ENCODE assay signal across 19 cellular contexts in the genomic region with DNA sequence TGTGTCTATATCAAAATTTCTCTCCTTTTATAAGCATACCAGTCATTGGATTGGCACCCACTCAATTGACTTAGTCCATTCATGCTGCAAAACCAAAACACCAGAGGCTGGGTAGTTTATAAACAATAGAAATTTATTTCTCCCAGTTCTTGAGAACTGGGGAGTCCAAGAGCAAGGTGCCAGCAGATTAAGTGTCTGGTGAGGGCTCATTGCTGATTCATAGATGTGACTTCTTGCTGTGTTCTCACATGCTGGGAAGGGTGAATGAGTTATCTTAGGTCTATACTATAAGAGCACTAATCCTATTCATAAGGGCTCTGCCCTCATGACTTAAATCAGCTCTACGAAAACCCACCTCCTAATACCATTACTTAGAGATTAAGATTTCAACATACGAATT.
"Had no signal": no experiment of that assay in that cellular context is flagged by ENCODE, and none has a peak within 500 bp of the region (broad histone marks: within the 10 kb centered on the region; RNA-seq: fewer than 3 reads in every experiment).

No MANE protein-coding gene starts in this region.

- H3K4me3 ChIP-seq: colonic mucosa, gastroesophageal sphincter, right atrium auricular region, thyroid gland, upper lobe of left lung, uterus had no signal

- H3K27ac ChIP-seq: colonic mucosa, gastroesophageal sphincter, neutrophil, right atrium auricular region, thyroid gland, upper lobe of left lung, uterus had no signal

- H3K36me3 ChIP-seq: colonic mucosa, gastroesophageal sphincter, neutrophil, right atrium auricular region, thyroid gland, upper lobe of left lung, uterus had no signal

- H3K9me3 ChIP-seq: colonic mucosa, gastroesophageal sphincter, neutrophil, right atrium auricular region, thyroid gland, upper lobe of left lung, uterus had no signal

- DNase-seq: colonic mucosa; dermis blood vessel endothelial cell; glutamatergic neuron; islet precursor cell; mammary epithelial cell; naive thymus-derived CD4-positive, alpha-beta T cell; nephron progenitor cell; posterior cingulate gyrus; small intestine; stimulated activated CD4-positive, alpha-beta T cell treated with anti-CD3 and anti-CD28 coated beads, Interleukin-12 subunit alpha, Interleukin-12 subunit beta, amount 100 ng/mL, for 4 hours; stimulated activated CD4-positive, alpha-beta T cell treated with anti-CD3 and anti-CD28 coated beads, Interleukin-2, amount 100 ng/mL, for 48 hours; stimulated activated naive CD4-positive, alpha-beta T cell treated with Interleukin-2 at 50 U/mL for 16 hours; thyroid gland; upper lobe of left lung; uterus had no signal

- H3K4me1 ChIP-seq: colonic mucosa, gastroesophageal sphincter, right atrium auricular region, thyroid gland, upper lobe of left lung, uterus had no signal

- H3K27ac Mint-ChIP-seq: naive thymus-derived CD4-positive, alpha-beta T cell; nephron progenitor cell had no signal

- ATAC-seq: gastroesophageal sphincter; left lobe of liver; naive thymus-derived CD4-positive, alpha-beta T cell had no signal

- H3K36me3 Mint-ChIP-seq: naive thymus-derived CD4-positive, alpha-beta T cell had no signal

- H3K27me3 ChIP-seq: colonic mucosa, gastroesophageal sphincter, neutrophil, right atrium auricular region, thyroid gland, upper lobe of left lung, uterus had no signal

- H3K4me3 Mint-ChIP-seq: naive thymus-derived CD4-positive, alpha-beta T cell; nephron progenitor cell had no signal

- H3K4me1 Mint-ChIP-seq: naive thymus-derived CD4-positive, alpha-beta T cell had no signal
